1 cellular context compared by ENCODE assay signal in genomic region chr5:17398866-17399835, GRCh38.
TF ChIP-seq lines count a peak whose summit lies in the region.

No MANE protein-coding gene starts in this region.

TF ChIP-seq in WTC11, 78 proteins besides CTCF, POLR2A, EP300 and RAD21 (continued from another document):
- TF ChIP-seq, protein P1, sequence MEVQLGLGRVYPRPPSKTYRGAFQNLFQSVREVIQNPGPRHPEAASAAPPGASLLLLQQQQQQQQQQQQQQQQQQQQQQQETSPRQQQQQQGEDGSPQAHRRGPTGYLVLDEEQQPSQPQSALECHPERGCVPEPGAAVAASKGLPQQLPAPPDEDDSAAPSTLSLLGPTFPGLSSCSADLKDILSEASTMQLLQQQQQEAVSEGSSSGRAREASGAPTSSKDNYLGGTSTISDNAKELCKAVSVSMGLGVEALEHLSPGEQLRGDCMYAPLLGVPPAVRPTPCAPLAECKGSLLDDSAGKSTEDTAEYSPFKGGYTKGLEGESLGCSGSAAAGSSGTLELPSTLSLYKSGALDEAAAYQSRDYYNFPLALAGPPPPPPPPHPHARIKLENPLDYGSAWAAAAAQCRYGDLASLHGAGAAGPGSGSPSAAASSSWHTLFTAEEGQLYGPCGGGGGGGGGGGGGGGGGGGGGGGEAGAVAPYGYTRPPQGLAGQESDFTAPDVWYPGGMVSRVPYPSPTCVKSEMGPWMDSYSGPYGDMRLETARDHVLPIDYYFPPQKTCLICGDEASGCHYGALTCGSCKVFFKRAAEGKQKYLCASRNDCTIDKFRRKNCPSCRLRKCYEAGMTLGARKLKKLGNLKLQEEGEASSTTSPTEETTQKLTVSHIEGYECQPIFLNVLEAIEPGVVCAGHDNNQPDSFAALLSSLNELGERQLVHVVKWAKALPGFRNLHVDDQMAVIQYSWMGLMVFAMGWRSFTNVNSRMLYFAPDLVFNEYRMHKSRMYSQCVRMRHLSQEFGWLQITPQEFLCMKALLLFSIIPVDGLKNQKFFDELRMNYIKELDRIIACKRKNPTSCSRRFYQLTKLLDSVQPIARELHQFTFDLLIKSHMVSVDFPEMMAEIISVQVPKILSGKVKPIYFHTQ (CRISPR knock-in tag; IDR thresholded peaks at IDR 0.05) = no peak
- no peak for TF ChIP-seq ETV6 (CRISPR knock-in tag; IDR thresholded peaks at IDR 0.05)
